ENCODE assay signal across 35 cellular contexts in the genomic region with DNA sequence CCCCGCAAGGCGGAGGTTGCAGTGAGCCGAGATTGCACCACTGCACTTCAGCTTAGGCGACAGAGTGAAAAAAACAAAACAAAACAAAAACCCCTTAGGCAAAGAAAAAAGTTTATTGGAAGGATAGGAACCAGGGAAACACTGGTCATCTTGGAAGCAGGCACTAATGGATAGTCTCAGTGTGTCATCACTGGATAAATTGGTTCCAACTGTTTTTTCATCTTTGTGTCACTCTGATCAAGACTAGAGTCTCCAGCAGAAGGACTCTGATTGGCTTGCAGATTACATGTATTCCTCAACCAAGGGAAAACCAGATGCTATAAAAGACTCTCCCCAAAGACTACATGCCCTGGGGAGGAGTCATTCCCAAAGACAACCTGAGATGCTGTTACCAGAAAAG. TPM values are rescaled to one million over a fixed set of nuclear protein-coding genes. Genes with fewer than 3 reads are reported as not detected.
"Had no signal": no experiment of that assay in that cellular context is flagged by ENCODE, and none has a peak within 500 bp of the region (broad histone marks: within the 10 kb centered on the region; RNA-seq: fewer than 3 reads in every experiment).

No MANE protein-coding gene starts in this region.

- DNase-seq: activated B cell treated with CpG ODN at 0.5 μM for 24 hours; activated CD4-positive, alpha-beta memory T cell treated with anti-CD3 and anti-CD28 coated beads for 36 hours; activated CD4-positive, alpha-beta T cell treated with anti-CD3 and anti-CD28 coated beads for 4 hours; activated CD4-positive, alpha-beta T cell treated with anti-CD3 and anti-CD28 coated beads, Interleukin-2, amount 10 ng/mL, durations not matched to agents 24 days and 14 days; activated CD4-positive, alpha-beta T cell treated with anti-CD3 and anti-CD28 coated beads, Interleukin-2, amount 50 U/mL, for 1 hour; activated CD4-positive, alpha-beta T cell treated with anti-CD3 and anti-CD28 coated beads, Interleukin-2, amount 50 U/mL, for 4 hours; activated CD4-positive, CD25-positive, alpha-beta regulatory T cell treated with anti-CD3 and anti-CD28 coated beads, Interleukin-2, amount 50 U/mL, for 72 hours; activated CD8-positive, alpha-beta memory T cell treated with anti-CD3 and anti-CD28 coated beads, Interleukin-2, amount 50 U/mL, for 4 hours; activated CD8-positive, alpha-beta T cell treated with anti-CD3 and anti-CD28 coated beads for 36 hours; activated effector memory CD4-positive, alpha-beta T cell treated with anti-CD3 and anti-CD28 coated beads, Interleukin-2, amount 50 U/mL, for 16 hours; activated gamma-delta T cell treated with Interleukin-2 at 50 U/mL for 16 hours; activated naive CD4-positive, alpha-beta T cell; activated naive CD4-positive, alpha-beta T cell treated with anti-CD3 and anti-CD28 coated beads for 36 hours; activated naive CD4-positive, alpha-beta T cell treated with anti-CD3 and anti-CD28 coated beads, Interleukin-2, amount 50 U/mL, for 16 hours; activated naive CD8-positive, alpha-beta T cell treated with anti-CD3 and anti-CD28 coated beads for 36 hours; activated T-cell treated with anti-CD3 and anti-CD28 coated beads for 4 hours; activated T-cell treated with anti-CD3 and anti-CD28 coated beads, Interleukin-2, amount 50 U/mL, for 1 hour; activated T-cell treated with anti-CD3 and anti-CD28 coated beads, Interleukin-2, amount 50 U/mL, for 4 hours; activated T-cell treated with anti-CD3 and anti-CD28 coated beads, Interleukin-2, amount 50 U/mL, for 72 hours; adrenal gland; amniotic stem cell; aorta; body of pancreas; brain microvascular endothelial cell; central memory CD4-positive, alpha-beta T cell; T-helper 2 cell; T-helper 9 cell had no signal

- H3K9me3 ChIP-seq: adrenal gland, body of pancreas, breast epithelium had no signal

- ATAC-seq: activated CD8-positive, alpha-beta T cell treated with anti-CD3 and anti-CD28 coated beads for 36 hours; activated naive CD4-positive, alpha-beta T cell treated with anti-CD3 and anti-CD28 coated beads, Interleukin-2, amount 50 U/mL, for 72 hours; activated T-cell treated with anti-CD3 and anti-CD28 coated beads, Interleukin-2, amount 50 U/mL, for 4 hours; activated T-cell treated with anti-CD3 and anti-CD28 coated beads, Interleukin-2, amount 50 U/mL, for 72 hours; activated T-helper 17 cell treated with anti-CD3 and anti-CD28 coated beads, Interleukin-2, amount 50 U/mL, for 72 hours; body of pancreas had no signal

- H3K4me3 ChIP-seq: adrenal gland, body of pancreas, breast epithelium had no signal

- H3K4me1 ChIP-seq: adrenal gland, body of pancreas, breast epithelium had no signal

- H3K27ac ChIP-seq: adrenal gland, body of pancreas, brain microvascular endothelial cell, breast epithelium, VCaP had no signal

- H3K36me3 ChIP-seq: adrenal gland, brain microvascular endothelial cell, breast epithelium had no signal

- H3K27me3 ChIP-seq: adrenal gland, body of pancreas, brain microvascular endothelial cell, breast epithelium had no signal

RNA-seq across cellular contexts. Expression of gene HMHB1, which starts 35.0 kb away (rescaled TPM):
- total RNA-seq: activated CD4-positive, alpha-beta memory T cell treated with anti-CD3 and anti-CD28 coated beads for 36 hours; activated CD4-positive, alpha-beta T cell treated with anti-CD3 and anti-CD28 coated beads, Interleukin-2, amount 10 ng/mL, durations not matched to agents 24 days and 14 days; activated CD8-positive, alpha-beta memory T cell treated with anti-CD3 and anti-CD28 coated beads for 36 hours; activated CD8-positive, alpha-beta T cell treated with anti-CD3 and anti-CD28 coated beads for 36 hours; activated naive CD4-positive, alpha-beta T cell treated with anti-CD3 and anti-CD28 coated beads for 36 hours; activated naive CD4-positive, alpha-beta T cell treated with anti-CD3 and anti-CD28 coated beads, Interleukin-2, amount 50 U/mL, for 72 hours; activated naive CD8-positive, alpha-beta T cell treated with anti-CD3 and anti-CD28 coated beads for 36 hours; activated T-cell treated with anti-CD3 and anti-CD28 coated beads, Interleukin-2, amount 50 U/mL, for 4 hours; activated T-cell treated with anti-CD3 and anti-CD28 coated beads, Interleukin-2, amount 50 U/mL, for 72 hours; activated T-helper 17 cell treated with anti-CD3 and anti-CD28 coated beads, Interleukin-2, amount 50 U/mL, for 72 hours; adrenal gland; aorta; astrocyte; body of pancreas; breast epithelium; cardiac septum; cerebellum had no signal
- polyA plus RNA-seq: adrenal gland, aorta had no signal
